Comparison of ENCODE assay signal across 1 cellular context in genomic region chr12:62957233-62957953, GRCh38.
TF ChIP-seq lines count a peak whose summit lies in the region.

No MANE protein-coding gene starts in this region.

TF ChIP-seq in HepG2, 621 proteins besides CTCF, POLR2A, EP300 and RAD21 (continued from another document and continues in another):
- TF ChIP-seq, protein P1, sequence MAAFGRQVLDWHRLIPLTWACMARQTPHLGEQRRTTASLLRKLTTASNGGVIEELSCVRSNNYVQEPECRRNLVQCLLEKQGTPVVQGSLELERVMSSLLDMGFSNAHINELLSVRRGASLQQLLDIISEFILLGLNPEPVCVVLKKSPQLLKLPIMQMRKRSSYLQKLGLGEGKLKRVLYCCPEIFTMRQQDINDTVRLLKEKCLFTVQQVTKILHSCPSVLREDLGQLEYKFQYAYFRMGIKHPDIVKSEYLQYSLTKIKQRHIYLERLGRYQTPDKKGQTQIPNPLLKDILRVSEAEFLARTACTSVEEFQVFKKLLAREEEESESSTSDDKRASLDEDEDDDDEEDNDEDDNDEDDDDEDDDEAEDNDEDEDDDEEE (CRISPR knock-in tag; IDR thresholded peaks at IDR 0.05): no peak
- peak; percentile 68 for TF ChIP-seq ZNF614 (CRISPR knock-in tag; IDR thresholded peaks at IDR 0.05; ENCODE audit: borderline replicate concordance)
- TF ChIP-seq ZNF317 (CRISPR knock-in tag; IDR thresholded peaks at IDR 0.05): no peak
- no peak for TF ChIP-seq ZNF17 (CRISPR knock-in tag; IDR thresholded peaks at IDR 0.05)
- no peak for TF ChIP-seq SOX13 (IDR thresholded peaks at IDR 0.05)
- peak in 1 of 2 experiments; percentile 69; a peak in 1 of 4 replicates for TF ChIP-seq SOX13 (CRISPR knock-in tag; conservative IDR thresholded peaks at IDR 0.05 in 1 of 2, IDR thresholded peaks at IDR 0.05 in 1 of 2)
- TF ChIP-seq CBX2 (IDR thresholded peaks at IDR 0.05; ENCODE audit: low read depth, low read length): no peak
- no peak for TF ChIP-seq CBX2 (CRISPR knock-in tag; IDR thresholded peaks at IDR 0.05; ENCODE audit: low read depth)
- no peak for TF ChIP-seq CENPX (CRISPR knock-in tag; IDR thresholded peaks at IDR 0.05)
- no peak for TF ChIP-seq PAWR (CRISPR knock-in tag; IDR thresholded peaks at IDR 0.05; ENCODE audit: borderline replicate concordance)
- TF ChIP-seq AGO2 (optimal IDR thresholded peaks at IDR 0.05; ENCODE audit: low read depth, low read length): no peak
- TF ChIP-seq FOSL2 (CRISPR knock-in tag; IDR thresholded peaks at IDR 0.05): peak; percentile 63
- no peak for TF ChIP-seq NPAS2 (CRISPR knock-in tag; IDR thresholded peaks at IDR 0.05; ENCODE audit: borderline replicate concordance)
- peak; percentile 25; the same call in 1 of the 2 replicates for TF ChIP-seq IRF2 (CRISPR knock-in tag; IDR thresholded peaks at IDR 0.05)
- TF ChIP-seq ZFP36L1 (CRISPR knock-in tag; IDR thresholded peaks at IDR 0.05): no peak
- TF ChIP-seq, protein P2, sequence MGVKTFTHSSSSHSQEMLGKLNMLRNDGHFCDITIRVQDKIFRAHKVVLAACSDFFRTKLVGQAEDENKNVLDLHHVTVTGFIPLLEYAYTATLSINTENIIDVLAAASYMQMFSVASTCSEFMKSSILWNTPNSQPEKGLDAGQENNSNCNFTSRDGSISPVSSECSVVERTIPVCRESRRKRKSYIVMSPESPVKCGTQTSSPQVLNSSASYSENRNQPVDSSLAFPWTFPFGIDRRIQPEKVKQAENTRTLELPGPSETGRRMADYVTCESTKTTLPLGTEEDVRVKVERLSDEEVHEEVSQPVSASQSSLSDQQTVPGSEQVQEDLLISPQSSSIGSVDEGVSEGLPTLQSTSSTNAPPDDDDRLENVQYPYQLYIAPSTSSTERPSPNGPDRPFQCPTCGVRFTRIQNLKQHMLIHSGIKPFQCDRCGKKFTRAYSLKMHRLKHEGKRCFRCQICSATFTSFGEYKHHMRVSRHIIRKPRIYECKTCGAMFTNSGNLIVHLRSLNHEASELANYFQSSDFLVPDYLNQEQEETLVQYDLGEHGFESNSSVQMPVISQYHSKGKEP (CRISPR knock-in tag; IDR thresholded peaks at IDR 0.05): no peak
- no peak for TF ChIP-seq ZNF10 (CRISPR knock-in tag; IDR thresholded peaks at IDR 0.05; ENCODE audit: borderline replicate concordance, low read depth)
- TF ChIP-seq CEBPB (IDR thresholded peaks at IDR 0.05; ENCODE audit: borderline replicate concordance, low read depth, low read length): peak; percentile 35; the same call in 1 of the 2 replicates
- TF ChIP-seq HIVEP1 (CRISPR knock-in tag; IDR thresholded peaks at IDR 0.05): no peak
- no peak; the same call in 1 of the 2 replicates for TF ChIP-seq FOXJ3 (CRISPR knock-in tag; IDR thresholded peaks at IDR 0.05; ENCODE audit: borderline replicate concordance)
- no peak for TF ChIP-seq GLI4 (CRISPR knock-in tag; IDR thresholded peaks at IDR 0.05; ENCODE audit: borderline replicate concordance)
- peak; percentile 63; the same call in 1 of the 2 replicates for TF ChIP-seq ZNF292 (CRISPR knock-in tag; IDR thresholded peaks at IDR 0.05; ENCODE audit: borderline replicate concordance, low read depth)
- no peak for TF ChIP-seq HES4 (CRISPR knock-in tag; IDR thresholded peaks at IDR 0.05; ENCODE audit: borderline replicate concordance)
- TF ChIP-seq ZNF121 (CRISPR knock-in tag; IDR thresholded peaks at IDR 0.05): no peak
- no peak for TF ChIP-seq RORA (CRISPR knock-in tag; IDR thresholded peaks at IDR 0.05)
- TF ChIP-seq MIXL1 (CRISPR knock-in tag; IDR thresholded peaks at IDR 0.05): 0 out of 2 replicates have a peak, but pooled peaks have one; percentile 48
- no peak for TF ChIP-seq ZSCAN22 (CRISPR knock-in tag; IDR thresholded peaks at IDR 0.05)
- no peak for TF ChIP-seq ZNF432 (CRISPR knock-in tag; IDR thresholded peaks at IDR 0.05; ENCODE audit: borderline replicate concordance)
- no peak for TF ChIP-seq ZNF639 (CRISPR knock-in tag; conservative IDR thresholded peaks at IDR 0.05)
- no peak for TF ChIP-seq KDM1A (CRISPR knock-in tag; IDR thresholded peaks at IDR 0.05)
- 0 out of 2 replicates have a peak, but pooled peaks have one; percentile 21 for TF ChIP-seq THAP11 (CRISPR knock-in tag; IDR thresholded peaks at IDR 0.05)
- no peak for TF ChIP-seq SMAD3 (CRISPR knock-in tag; IDR thresholded peaks at IDR 0.05)
- peak; percentile 35; the same call in 1 of the 2 replicates for TF ChIP-seq ZNF644 (CRISPR knock-in tag; IDR thresholded peaks at IDR 0.05; ENCODE audit: low read depth)
- no peak for TF ChIP-seq ZNF382 (CRISPR knock-in tag; IDR thresholded peaks at IDR 0.05; ENCODE audit: borderline replicate concordance)
- no peak for TF ChIP-seq HMGA1 (CRISPR knock-in tag; conservative IDR thresholded peaks at IDR 0.05)
- no peak for TF ChIP-seq TOPORS (CRISPR knock-in tag; IDR thresholded peaks at IDR 0.05)
- TF ChIP-seq NR1H2 (CRISPR knock-in tag; IDR thresholded peaks at IDR 0.05; ENCODE audit: borderline replicate concordance, low read depth): no peak
- no peak for TF ChIP-seq AGO1 (IDR thresholded peaks at IDR 0.05; ENCODE audit: low read depth, low read length, poor library complexity, severe bottlenecking)
- TF ChIP-seq TP53 (CRISPR knock-in tag; conservative IDR thresholded peaks at IDR 0.05): no peak
- no peak for TF ChIP-seq ATF7 (IDR thresholded peaks at IDR 0.05)
- no peak for TF ChIP-seq ATF7 (CRISPR knock-in tag; IDR thresholded peaks at IDR 0.05)
- TF ChIP-seq SOX6 (IDR thresholded peaks at IDR 0.05): no peak
- TF ChIP-seq SOX6 (CRISPR knock-in tag; IDR thresholded peaks at IDR 0.05): peak; percentile 77
- TF ChIP-seq ZMYM4 (CRISPR knock-in tag; IDR thresholded peaks at IDR 0.05): peak; percentile 61; the same call in 1 of the 2 replicates
- no peak for TF ChIP-seq WIZ (CRISPR knock-in tag; IDR thresholded peaks at IDR 0.05)
- no peak for TF ChIP-seq ZNF354B (CRISPR knock-in tag; IDR thresholded peaks at IDR 0.05)
- TF ChIP-seq ZNF234 (CRISPR knock-in tag; conservative IDR thresholded peaks at IDR 0.05): no peak
- TF ChIP-seq ZNF570 (CRISPR knock-in tag; IDR thresholded peaks at IDR 0.05; ENCODE audit: borderline replicate concordance): no peak
- TF ChIP-seq RXRB (CRISPR knock-in tag; IDR thresholded peaks at IDR 0.05; ENCODE audit: borderline replicate concordance): peak; percentile 47; the same call in 1 of the 2 replicates
- TF ChIP-seq ESRRA (CRISPR knock-in tag; IDR thresholded peaks at IDR 0.05; ENCODE audit: low read depth): no peak
- TF ChIP-seq AHDC1 (CRISPR knock-in tag; IDR thresholded peaks at IDR 0.05; ENCODE audit: borderline replicate concordance): peak; percentile 47; the same call in 1 of the 2 replicates
- TF ChIP-seq MAFK (conservative IDR thresholded peaks at IDR 0.05 in 1 of 2, IDR thresholded peaks at IDR 0.05 in 1 of 2; ENCODE audit: low read length in 2 of 2): peak; percentile 77 to 83
- TF ChIP-seq CAMTA2 (CRISPR knock-in tag; IDR thresholded peaks at IDR 0.05; ENCODE audit: borderline replicate concordance): no peak
- TF ChIP-seq NFATC3 (CRISPR knock-in tag; IDR thresholded peaks at IDR 0.05): no peak
- no peak for TF ChIP-seq CENPT (CRISPR knock-in tag; IDR thresholded peaks at IDR 0.05; ENCODE audit: low read depth)
- TF ChIP-seq ZFP37 (CRISPR knock-in tag; IDR thresholded peaks at IDR 0.05; ENCODE audit: borderline replicate concordance): no peak
- no peak for TF ChIP-seq NFYC (CRISPR knock-in tag; IDR thresholded peaks at IDR 0.05)
- TF ChIP-seq PHF20 (CRISPR knock-in tag; IDR thresholded peaks at IDR 0.05): no peak
- TF ChIP-seq PHF21A (CRISPR knock-in tag; IDR thresholded peaks at IDR 0.05): 0 out of 2 replicates have a peak, but pooled peaks have one; percentile 49
- TF ChIP-seq PPARG (CRISPR knock-in tag; conservative IDR thresholded peaks at IDR 0.05): 0 out of 2 replicates have a peak, but pooled peaks have one; percentile 33
- TF ChIP-seq TCF7 (IDR thresholded peaks at IDR 0.05; ENCODE audit: low read depth): peak; percentile 42; the same call in 1 of the 2 replicates
- TF ChIP-seq ZNF720 (CRISPR knock-in tag; IDR thresholded peaks at IDR 0.05): no peak
- no peak for TF ChIP-seq HDAC1 (CRISPR knock-in tag; IDR thresholded peaks at IDR 0.05)
- TF ChIP-seq ZBTB49 (CRISPR knock-in tag; IDR thresholded peaks at IDR 0.05; ENCODE audit: borderline replicate concordance): no peak
- TF ChIP-seq ELF3 (CRISPR knock-in tag; IDR thresholded peaks at IDR 0.05): 0 out of 2 replicates have a peak, but pooled peaks have one; percentile 14
- 0 out of 2 replicates have a peak, but pooled peaks have one; percentile 30 for TF ChIP-seq MAFG (CRISPR knock-in tag; IDR thresholded peaks at IDR 0.05)
- TF ChIP-seq BRCA1 (CRISPR knock-in tag; IDR thresholded peaks at IDR 0.05): no peak
- 0 out of 2 replicates have a peak, but pooled peaks have one; percentile 60 for TF ChIP-seq TARDBP (CRISPR knock-in tag; IDR thresholded peaks at IDR 0.05)
- TF ChIP-seq ZNF12 (CRISPR knock-in tag; IDR thresholded peaks at IDR 0.05): no peak
- TF ChIP-seq, protein P3, sequence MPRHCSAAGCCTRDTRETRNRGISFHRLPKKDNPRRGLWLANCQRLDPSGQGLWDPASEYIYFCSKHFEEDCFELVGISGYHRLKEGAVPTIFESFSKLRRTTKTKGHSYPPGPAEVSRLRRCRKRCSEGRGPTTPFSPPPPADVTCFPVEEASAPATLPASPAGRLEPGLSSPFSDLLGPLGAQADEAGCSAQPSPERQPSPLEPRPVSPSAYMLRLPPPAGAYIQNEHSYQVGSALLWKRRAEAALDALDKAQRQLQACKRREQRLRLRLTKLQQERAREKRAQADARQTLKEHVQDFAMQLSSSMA (CRISPR knock-in tag; IDR thresholded peaks at IDR 0.05): no peak
- TF ChIP-seq, protein P4, sequence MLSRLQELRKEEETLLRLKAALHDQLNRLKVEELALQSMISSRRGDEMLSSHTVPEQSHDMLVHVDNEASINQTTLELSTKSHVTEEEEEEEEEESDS (CRISPR knock-in tag; IDR thresholded peaks at IDR 0.05; ENCODE audit: borderline replicate concordance): no peak
